Comparison of ENCODE assay signal across 6 cellular contexts in genomic region chr17:81223758-81224122, GRCh38. TPM values are rescaled to one million over a fixed set of nuclear protein-coding genes. Genes with fewer than 3 reads are reported as not detected.
A peak's percentile ranks its signal among the peaks of the same experiment; 100 is the strongest.
DNase-seq lines count a peak whose midpoint lies in the region; ATAC-seq and TF ChIP-seq lines count a peak whose summit lies in the region.

No MANE protein-coding gene starts in this region.

- H3K4me3 Mint-ChIP-seq in activated CD4-positive, alpha-beta T cell treated with anti-CD3 and anti-CD28 coated beads, Interleukin-2, amount 10 ng/mL, durations not matched to agents 24 days and 14 days, result peak overlapping the region; percentile 85
- H3K4me3 Mint-ChIP-seq in chondrocyte (ENCODE audit: unreplicated experiment), result peak overlapping the region; percentile 79
- peak overlapping the region; percentile 78 for H3K4me3 Mint-ChIP-seq in stimulated activated effector memory CD8-positive, alpha-beta T cell treated with anti-CD3 and anti-CD28 coated beads, Interleukin-12 subunit alpha, Interleukin-12 subunit beta, amount 100 ng/mL, for 72 hours

- no peak for ATAC-seq in stimulated activated effector memory CD8-positive, alpha-beta T cell treated with anti-CD3 and anti-CD28 coated beads, Interleukin-12 subunit alpha, Interleukin-12 subunit beta, amount 100 ng/mL, for 72 hours

- H3K27ac Mint-ChIP-seq in activated CD4-positive, alpha-beta T cell treated with anti-CD3 and anti-CD28 coated beads, Interleukin-2, amount 10 ng/mL, durations not matched to agents 24 days and 14 days, result peak overlapping the region; percentile 92
- H3K27ac Mint-ChIP-seq in chondrocyte (ENCODE audit: unreplicated experiment), result peak overlapping the region; percentile 85
- peak overlapping the region; percentile 85 for H3K27ac Mint-ChIP-seq in stimulated activated effector memory CD8-positive, alpha-beta T cell treated with anti-CD3 and anti-CD28 coated beads, Interleukin-12 subunit alpha, Interleukin-12 subunit beta, amount 100 ng/mL, for 72 hours

- no peaks in the 10 kb centered on the region for H3K9me3 Mint-ChIP-seq in activated CD4-positive, alpha-beta T cell treated with anti-CD3 and anti-CD28 coated beads, Interleukin-2, amount 10 ng/mL, durations not matched to agents 24 days and 14 days
- no peaks in the 10 kb centered on the region for H3K9me3 Mint-ChIP-seq in chondrocyte (ENCODE audit: low read depth)
- no peaks in the 10 kb centered on the region for H3K9me3 Mint-ChIP-seq in stimulated activated effector memory CD8-positive, alpha-beta T cell treated with anti-CD3 and anti-CD28 coated beads, Interleukin-12 subunit alpha, Interleukin-12 subunit beta, amount 100 ng/mL, for 72 hours

- TF ChIP-seq CTCF in chondrocyte (IDR thresholded peaks at IDR 0.05), result no peak

- peaks cover 2% of the 10 kb centered on the region for H3K27me3 Mint-ChIP-seq in activated CD4-positive, alpha-beta T cell treated with anti-CD3 and anti-CD28 coated beads, Interleukin-2, amount 10 ng/mL, durations not matched to agents 24 days and 14 days
- H3K27me3 Mint-ChIP-seq in chondrocyte (ENCODE audit: low read depth), result no peaks in the 10 kb centered on the region

- H3K4me1 Mint-ChIP-seq in activated CD4-positive, alpha-beta T cell treated with anti-CD3 and anti-CD28 coated beads, Interleukin-2, amount 10 ng/mL, durations not matched to agents 24 days and 14 days, result peaks cover 16% of the 10 kb centered on the region
- peaks cover 17% of the 10 kb centered on the region for H3K4me1 Mint-ChIP-seq in chondrocyte (ENCODE audit: low read depth)
- peaks cover 28% of the 10 kb centered on the region for H3K4me1 Mint-ChIP-seq in stimulated activated effector memory CD8-positive, alpha-beta T cell treated with anti-CD3 and anti-CD28 coated beads, Interleukin-12 subunit alpha, Interleukin-12 subunit beta, amount 100 ng/mL, for 72 hours

- DNase-seq in activated CD4-positive, alpha-beta T cell treated with anti-CD3 and anti-CD28 coated beads, Interleukin-2, amount 10 ng/mL, durations not matched to agents 24 days and 14 days, result no peak
- DNase-seq in activated CD4-positive, alpha-beta T cell treated with anti-CD3 and anti-CD28 coated beads for 4 hours, result no peak
- DNase-seq in chondrocyte (ENCODE audit: low spot score), result no peak
- no peak for DNase-seq in stimulated activated effector memory CD8-positive, alpha-beta T cell treated with anti-CD3 and anti-CD28 coated beads, Interleukin-12 subunit alpha, Interleukin-12 subunit beta, amount 100 ng/mL, for 72 hours (ENCODE audit: low spot score in 2 of 2)
- no peak for DNase-seq in kidney tubule cell (ENCODE audit: low spot score)
- DNase-seq in HuH-7.5 (ENCODE audit: low spot score), result no peak

- peaks cover 6% of the 10 kb centered on the region for H3K36me3 Mint-ChIP-seq in activated CD4-positive, alpha-beta T cell treated with anti-CD3 and anti-CD28 coated beads, Interleukin-2, amount 10 ng/mL, durations not matched to agents 24 days and 14 days (ENCODE audit: low read depth)
- peaks cover 7% of the 10 kb centered on the region for H3K36me3 Mint-ChIP-seq in chondrocyte (ENCODE audit: low read depth)
- H3K36me3 Mint-ChIP-seq in stimulated activated effector memory CD8-positive, alpha-beta T cell treated with anti-CD3 and anti-CD28 coated beads, Interleukin-12 subunit alpha, Interleukin-12 subunit beta, amount 100 ng/mL, for 72 hours, result peaks cover 10% of the 10 kb centered on the region

- intact Hi-C loops in activated CD4-positive, alpha-beta T cell treated with anti-CD3 and anti-CD28 coated beads, Interleukin-2, amount 10 ng/mL, durations not matched to agents 24 days and 14 days (cut with micrococcal nuclease), result loop anchor here (1.0 kb wide), 3 partner anchors 16 to 104 kb away; partner anchors contain the start of genes NDUFAF8, SLC38A10 and TEPSIN

RNA-seq across cellular contexts. Expression of gene CEP131, which starts 1.0 kb away (rescaled TPM):
- 15.6 and 18.0 TPM in 2 replicates for total RNA-seq in activated CD4-positive, alpha-beta T cell treated with anti-CD3 and anti-CD28 coated beads, Interleukin-2, amount 10 ng/mL, durations not matched to agents 24 days and 14 days
- 8.2 to 9.6 TPM (median 8.5 TPM) in 3 replicates for total RNA-seq in chondrocyte

RNA-seq across cellular contexts. Expression of gene TEPSIN, which starts 15.1 kb away (rescaled TPM):
- total RNA-seq in activated CD4-positive, alpha-beta T cell treated with anti-CD3 and anti-CD28 coated beads, Interleukin-2, amount 10 ng/mL, durations not matched to agents 24 days and 14 days, result 36.4 and 40.0 TPM in 2 replicates
- 27.1 to 29.0 TPM (median 27.6 TPM) in 3 replicates for total RNA-seq in chondrocyte

RNA-seq across cellular contexts. Expression of gene NDUFAF8, which starts 15.4 kb away (rescaled TPM):
- 73.6 and 77.1 TPM in 2 replicates for total RNA-seq in activated CD4-positive, alpha-beta T cell treated with anti-CD3 and anti-CD28 coated beads, Interleukin-2, amount 10 ng/mL, durations not matched to agents 24 days and 14 days
- total RNA-seq in chondrocyte, result 36.1 to 58.9 TPM (median 39.7 TPM) in 3 replicates

RNA-seq across cellular contexts. Expression of gene AATK, which starts 57.7 kb away (rescaled TPM):
- 0.42 and 0.78 TPM in 2 replicates for total RNA-seq in activated CD4-positive, alpha-beta T cell treated with anti-CD3 and anti-CD28 coated beads, Interleukin-2, amount 10 ng/mL, durations not matched to agents 24 days and 14 days
- 0.48 to 0.67 TPM (median 0.51 TPM) in 3 replicates for total RNA-seq in chondrocyte

RNA-seq across cellular contexts. Expression of gene PVALEF, which starts 58.4 kb away (rescaled TPM):
- total RNA-seq in activated CD4-positive, alpha-beta T cell treated with anti-CD3 and anti-CD28 coated beads, Interleukin-2, amount 10 ng/mL, durations not matched to agents 24 days and 14 days, result not detected in 2 replicates
- total RNA-seq in chondrocyte, result not detected in 3 replicates
